In the genomic region with DNA sequence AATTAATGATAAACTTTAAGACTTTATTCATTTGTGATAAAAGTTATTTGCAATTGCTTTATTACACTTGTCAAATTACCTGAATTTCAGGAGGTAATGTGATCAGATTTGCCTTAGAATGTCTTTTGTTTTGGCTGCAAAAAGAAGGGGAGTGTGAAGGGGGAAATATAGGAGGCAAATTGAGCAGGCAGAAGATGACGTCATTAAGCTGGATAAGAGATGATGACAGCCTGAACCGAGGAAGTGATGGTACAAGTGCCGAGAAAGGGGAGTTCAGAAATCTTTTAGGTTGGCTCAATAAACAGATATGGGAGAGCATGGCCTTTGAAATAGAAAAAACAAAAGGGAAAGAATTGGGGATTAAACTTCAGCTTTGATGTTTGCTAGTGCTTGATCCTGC, we compare ENCODE assay signal across 7 cellular contexts.
"Had no signal": no experiment of that assay in that cellular context is flagged by ENCODE, and none has a peak within 500 bp of the region (broad histone marks: within the 10 kb centered on the region; RNA-seq: fewer than 3 reads in every experiment).

No MANE protein-coding gene starts in this region.

- H3K9me3 ChIP-seq: HAP-1 had no signal

- FAIRE-seq: HTR-8/SVneo had no signal

- H3K4me3 ChIP-seq: GM23248, HAP-1 had no signal

- DNase-seq: GM23248, GOT3, H7, KG1 had no signal

- H3K36me3 ChIP-seq: HAP-1 had no signal

- H3K4me1 ChIP-seq: HAP-1 had no signal

- ATAC-seq: HCT116 had no signal

- H3K27ac ChIP-seq: GM23248 had no signal
